ENCODE assay signal across 1 cellular context in genomic region chr1:212607924-212608208, GRCh38.
TF ChIP-seq lines count a peak whose summit lies in the region.

No MANE protein-coding gene starts in this region.

TF ChIP-seq in HCT116, 20 proteins besides CTCF, POLR2A, EP300 and RAD21 (continued from another document):
- no peak for TF ChIP-seq ATF3 (IDR thresholded peaks at IDR 0.05)
